9 cellular contexts compared by ENCODE assay signal in the genomic region with DNA sequence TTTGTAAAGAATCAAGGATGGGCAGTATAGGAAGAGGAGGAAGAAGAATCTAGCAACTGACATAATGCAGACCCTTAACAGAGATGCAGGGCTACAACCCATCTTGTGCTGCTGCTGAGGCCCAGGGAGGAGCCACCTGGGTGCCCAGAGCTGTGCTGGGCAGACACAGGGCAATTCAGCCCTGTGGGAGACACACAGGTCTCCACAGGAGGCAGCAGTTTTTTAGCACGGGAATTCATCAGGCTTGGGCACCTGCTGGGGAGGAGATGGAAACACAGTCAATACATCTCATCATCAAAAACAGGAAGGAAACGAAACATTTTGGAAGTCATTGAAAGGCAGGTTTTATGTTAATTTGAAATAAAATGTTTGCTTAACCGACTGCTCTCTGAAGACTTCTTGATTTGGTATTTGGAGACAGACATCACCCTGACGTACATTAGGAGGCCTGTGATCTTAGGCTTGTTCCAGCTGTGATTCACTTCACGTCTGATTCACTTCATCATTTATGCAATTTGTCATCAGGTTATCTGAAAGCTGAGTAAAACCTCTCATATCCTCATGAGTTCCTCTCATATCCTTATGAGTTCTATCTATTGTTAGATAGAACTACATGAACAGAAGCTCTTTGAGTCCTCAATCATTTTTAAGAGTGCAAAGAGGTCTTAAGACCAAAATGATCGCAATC.
DNase-seq lines count a peak whose midpoint lies in the region; ATAC-seq and TF ChIP-seq lines count a peak whose summit lies in the region.
"Had no signal": no experiment of that assay in that cellular context is flagged by ENCODE, and none has a peak within 500 bp of the region (broad histone marks: within the 10 kb centered on the region; RNA-seq: fewer than 3 reads in every experiment).

No MANE protein-coding gene starts in this region.

- no peaks in the 10 kb centered on the region for H3K9me3 ChIP-seq in esophagus muscularis mucosa

- TF ChIP-seq CTCF in AG10803 (conservative IDR thresholded peaks at IDR 0.05; ENCODE audit: low read length): no peak
- TF ChIP-seq CTCF in esophagus muscularis mucosa (IDR thresholded peaks at IDR 0.05): no peak

- TF ChIP-seq POLR2A in esophagus muscularis mucosa (IDR thresholded peaks at IDR 0.05; ENCODE audit: low read depth): no peak

- H3K4me1 ChIP-seq in esophagus muscularis mucosa: peaks cover 0 to 20% (median 7%) of the 10 kb centered on the region in 4 donors

- ATAC-seq in SK-N-SH treated with all-trans-retinoic acid at 6 μM for 48 hours (peak; percentile 31; the same call in 2 of the 3 replicates), HG02973 (IDR thresholded peaks at IDR 0.05; ENCODE audit: unreplicated experiment) (no peak)

- TF ChIP-seq EP300 in esophagus muscularis mucosa (IDR thresholded peaks at IDR 0.05): no peak

- WGBS in esophagus muscularis mucosa: 31% methylated on average over 6 of the region's 6 CpGs

- peak overlapping the region in 1 of 4 donors; percentile 7 for H3K27ac ChIP-seq in esophagus muscularis mucosa (replicated peaks in 1 of 4)

- no peaks in the 10 kb centered on the region for H3K36me3 ChIP-seq in esophagus muscularis mucosa
- H3K36me3 ChIP-seq: heart left ventricle had no signal

- H3K4me3 ChIP-seq in AG10803 (ENCODE audit: low read length) (no peak overlapping the region), esophagus muscularis mucosa (no peak overlapping the region)

- intact Hi-C loops in esophagus muscularis mucosa (cut with DNase I): no loop called here

- DNase-seq in AG10803 (ENCODE audit: low read depth): peak; percentile 11
- peak; percentile 75 for DNase-seq in ELR (ENCODE audit: low read depth)
- DNase-seq in foreskin melanocyte: peak; percentile 94
- no peak for DNase-seq in kidney glomerular epithelial cell (lab: John Stamatoyannopoulos, UW)
- DNase-seq in esophagus muscularis mucosa (ENCODE audit: extremely low spot score): no peak
- no peak for DNase-seq in NK-92 (lab: John Stamatoyannopoulos, UW; ENCODE audit: unreplicated experiment)

- H3K27me3 ChIP-seq in esophagus muscularis mucosa: no peaks in the 10 kb centered on the region
- H3K27me3 ChIP-seq: heart left ventricle had no signal

TF ChIP-seq in SK-N-SH treated with all-trans-retinoic acid at 6 μM for 48 hours, 23 proteins besides CTCF, POLR2A, EP300 and RAD21:
- TF ChIP-seq, protein P1, sequence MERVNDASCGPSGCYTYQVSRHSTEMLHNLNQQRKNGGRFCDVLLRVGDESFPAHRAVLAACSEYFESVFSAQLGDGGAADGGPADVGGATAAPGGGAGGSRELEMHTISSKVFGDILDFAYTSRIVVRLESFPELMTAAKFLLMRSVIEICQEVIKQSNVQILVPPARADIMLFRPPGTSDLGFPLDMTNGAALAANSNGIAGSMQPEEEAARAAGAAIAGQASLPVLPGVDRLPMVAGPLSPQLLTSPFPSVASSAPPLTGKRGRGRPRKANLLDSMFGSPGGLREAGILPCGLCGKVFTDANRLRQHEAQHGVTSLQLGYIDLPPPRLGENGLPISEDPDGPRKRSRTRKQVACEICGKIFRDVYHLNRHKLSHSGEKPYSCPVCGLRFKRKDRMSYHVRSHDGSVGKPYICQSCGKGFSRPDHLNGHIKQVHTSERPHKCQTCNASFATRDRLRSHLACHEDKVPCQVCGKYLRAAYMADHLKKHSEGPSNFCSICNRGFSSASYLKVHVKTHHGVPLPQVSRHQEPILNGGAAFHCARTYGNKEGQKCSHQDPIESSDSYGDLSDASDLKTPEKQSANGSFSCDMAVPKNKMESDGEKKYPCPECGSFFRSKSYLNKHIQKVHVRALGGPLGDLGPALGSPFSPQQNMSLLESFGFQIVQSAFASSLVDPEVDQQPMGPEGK (CRISPR knock-in tag; IDR thresholded peaks at IDR 0.05; ENCODE audit: borderline replicate concordance): no peak
- TF ChIP-seq RARB (CRISPR knock-in tag; IDR thresholded peaks at IDR 0.05) (no peak), ZNF565 (CRISPR knock-in tag; conservative IDR thresholded peaks at IDR 0.05; ENCODE audit: low read depth) (no peak), ZC3H10 (CRISPR knock-in tag; IDR thresholded peaks at IDR 0.05) (no peak), TCF4 (CRISPR knock-in tag; IDR thresholded peaks at IDR 0.05; ENCODE audit: borderline replicate concordance) (no peak), OSR1 (CRISPR knock-in tag; IDR thresholded peaks at IDR 0.05) (no peak)
- TF ChIP-seq, protein P2, sequence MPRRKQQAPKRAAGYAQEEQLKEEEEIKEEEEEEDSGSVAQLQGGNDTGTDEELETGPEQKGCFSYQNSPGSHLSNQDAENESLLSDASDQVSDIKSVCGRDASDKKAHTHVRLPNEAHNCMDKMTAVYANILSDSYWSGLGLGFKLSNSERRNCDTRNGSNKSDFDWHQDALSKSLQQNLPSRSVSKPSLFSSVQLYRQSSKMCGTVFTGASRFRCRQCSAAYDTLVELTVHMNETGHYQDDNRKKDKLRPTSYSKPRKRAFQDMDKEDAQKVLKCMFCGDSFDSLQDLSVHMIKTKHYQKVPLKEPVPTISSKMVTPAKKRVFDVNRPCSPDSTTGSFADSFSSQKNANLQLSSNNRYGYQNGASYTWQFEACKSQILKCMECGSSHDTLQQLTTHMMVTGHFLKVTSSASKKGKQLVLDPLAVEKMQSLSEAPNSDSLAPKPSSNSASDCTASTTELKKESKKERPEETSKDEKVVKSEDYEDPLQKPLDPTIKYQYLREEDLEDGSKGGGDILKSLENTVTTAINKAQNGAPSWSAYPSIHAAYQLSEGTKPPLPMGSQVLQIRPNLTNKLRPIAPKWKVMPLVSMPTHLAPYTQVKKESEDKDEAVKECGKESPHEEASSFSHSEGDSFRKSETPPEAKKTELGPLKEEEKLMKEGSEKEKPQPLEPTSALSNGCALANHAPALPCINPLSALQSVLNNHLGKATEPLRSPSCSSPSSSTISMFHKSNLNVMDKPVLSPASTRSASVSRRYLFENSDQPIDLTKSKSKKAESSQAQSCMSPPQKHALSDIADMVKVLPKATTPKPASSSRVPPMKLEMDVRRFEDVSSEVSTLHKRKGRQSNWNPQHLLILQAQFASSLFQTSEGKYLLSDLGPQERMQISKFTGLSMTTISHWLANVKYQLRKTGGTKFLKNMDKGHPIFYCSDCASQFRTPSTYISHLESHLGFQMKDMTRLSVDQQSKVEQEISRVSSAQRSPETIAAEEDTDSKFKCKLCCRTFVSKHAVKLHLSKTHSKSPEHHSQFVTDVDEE (CRISPR knock-in tag; IDR thresholded peaks at IDR 0.05): no peak

Comparison
In these comparisons a context has a peak if more than half of its experiments do, and no peak if none do; other contexts are left out.
1. DNase-seq: peak in AG10803 (single experiment), ELR (single experiment) and foreskin melanocyte (single experiment); none in kidney glomerular epithelial cell (single experiment), esophagus muscularis mucosa (single experiment) and NK-92 (single experiment).